In the genomic region with DNA sequence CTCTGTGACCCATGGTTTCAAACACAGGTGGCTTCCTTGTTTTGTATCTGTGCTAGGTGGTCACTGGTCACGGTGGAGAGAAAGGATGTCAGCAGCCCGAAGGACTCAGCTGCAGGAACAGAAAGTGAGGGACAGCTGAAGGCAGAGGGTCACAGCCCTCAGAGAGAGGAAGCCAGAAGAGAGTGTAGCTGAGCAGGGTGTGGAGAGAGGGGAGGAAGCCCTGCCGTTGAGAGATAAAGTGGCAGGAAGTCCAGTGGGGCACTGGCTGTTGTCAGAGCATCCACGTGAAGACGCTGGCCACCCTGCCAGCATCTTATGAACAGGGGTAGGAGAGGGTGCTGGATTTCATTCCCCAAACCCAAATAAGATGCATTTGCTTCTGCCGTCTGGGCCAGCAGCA, we compare ENCODE assay signal across 14 cellular contexts. TPM values are rescaled to one million over a fixed set of nuclear protein-coding genes. Genes with fewer than 3 reads are reported as not detected.
DNase-seq lines count a peak whose midpoint lies in the region; ATAC-seq and TF ChIP-seq lines count a peak whose summit lies in the region.
"Had no signal": no experiment of that assay in that cellular context is flagged by ENCODE, and none has a peak within 500 bp of the region (broad histone marks: within the 10 kb centered on the region; RNA-seq: fewer than 3 reads in every experiment).

No MANE protein-coding gene starts in this region.

- H2AFZ ChIP-seq in OCI-LY7 (ENCODE audit: low read length) (no peak overlapping the region), neuronal stem cell (ENCODE audit: low read length) (no peak overlapping the region)

- peaks cover 5% of the 10 kb centered on the region for H3K36me3 Mint-ChIP-seq in endodermal cell (ENCODE audit: low read depth)

- H3K4me3 ChIP-seq in GM12865 (ENCODE audit: low read depth, low read length) (no peak overlapping the region), OCI-LY7 (ENCODE audit: low read depth, low read length, poor library complexity, severe bottlenecking) (no peak overlapping the region), endodermal cell (ENCODE audit: low read length) (no peak overlapping the region), neuronal stem cell (ENCODE audit: low read length in 2 of 2) (no peak overlapping the region)
- H3K4me3 ChIP-seq: tibial artery had no signal

- 77 to 87% methylated on average over 3 to 6 of the region's 6 CpGs for WGBS in endodermal cell (ENCODE audit: insufficient coverage in 1 of 2, insufficient read length in 1 of 2), 2 experiments
- no CpG with 5 or more reads among the region's 6 CpGs for WGBS in neuronal stem cell (ENCODE audit: extremely low coverage in 2 of 2, insufficient read length in 2 of 2, insufficient replicate concordance in 1 of 2), 2 donors

- H2BK12ac ChIP-seq in neuronal stem cell (ENCODE audit: low read length) = no peak overlapping the region

- H3K4me1 Mint-ChIP-seq in endodermal cell = peaks cover 15% of the 10 kb centered on the region

- H3K4ac ChIP-seq in neuronal stem cell (ENCODE audit: low read length) = no peak overlapping the region

- H3K9ac ChIP-seq in endodermal cell (ENCODE audit: extremely low read depth, low read length, poor library complexity, severe bottlenecking) (no peak overlapping the region), neuronal stem cell (ENCODE audit: low read depth, low read length, poor library complexity) (peak overlapping the region; percentile 73)

- H3K27me3 Mint-ChIP-seq in endodermal cell (ENCODE audit: insufficient read depth) = no peaks in the 10 kb centered on the region

- H3K4me2 ChIP-seq in OCI-LY7 (ENCODE audit: low read length) (no peak overlapping the region), neuronal stem cell (ENCODE audit: insufficient read depth, low read length, poor library complexity, severe bottlenecking) (no peak overlapping the region)

- H3K4me1 ChIP-seq in OCI-LY7 (ENCODE audit: insufficient read depth, low read length, poor library complexity, severe bottlenecking) (no peaks in the 10 kb centered on the region), endodermal cell (ENCODE audit: control insufficient read depth, insufficient read depth, low read length) (peaks cover 2% of the 10 kb centered on the region), neuronal stem cell (ENCODE audit: control insufficient read depth in 2 of 2, insufficient read depth in 1 of 2, low read depth in 1 of 2, low read length in 2 of 2) (peaks cover 0 to 9% of the 10 kb centered on the region in 2 donors)

- H4K8ac ChIP-seq in neuronal stem cell (ENCODE audit: low read depth, low read length) = no peak overlapping the region

- H3K14ac ChIP-seq in neuronal stem cell (ENCODE audit: low read length) = no peak overlapping the region

- DNase-seq in GM12865 (ENCODE audit: low read depth) (peak; percentile 28), OCI-LY7 (ENCODE audit: low spot score) (peak; percentile 20), endodermal cell (no peak), neuronal stem cell (ENCODE audit: low spot score) (no peak), DMS153 treated with DMSO at 0.1 percent for 48 hours (lab: John Stamatoyannopoulos, UW; ENCODE audit: unreplicated experiment) (no peak)
- no peak for DNase-seq in stimulated activated CD4-positive, alpha-beta T cell treated with anti-CD3 and anti-CD28 coated beads, Interleukin-12 subunit alpha, Interleukin-12 subunit beta, amount 100 ng/mL, for 4 hours
- DNase-seq: activated gamma-delta T cell treated with Interleukin-2 at 50 U/mL for 16 hours; NCI-H226; stimulated activated CD4-positive, alpha-beta T cell treated with anti-CD3 and anti-CD28 coated beads, Interleukin-15, amount 100 ng/mL, for 24 hours; tibial artery had no signal

- H3K9me3 Mint-ChIP-seq in endodermal cell = no peaks in the 10 kb centered on the region

- no peaks in the 10 kb centered on the region for H3K9me2 ChIP-seq in OCI-LY7 (ENCODE audit: insufficient read depth, low read length)

- H4K91ac ChIP-seq in neuronal stem cell (ENCODE audit: low read depth, low read length, poor library complexity) = no peak overlapping the region

- H3K27ac ChIP-seq in OCI-LY7 (ENCODE audit: low read depth, low read length, poor library complexity, severe bottlenecking) (no peak overlapping the region), endodermal cell (ENCODE audit: low read depth, low read length) (no peak overlapping the region), neuronal stem cell (replicated peaks; ENCODE audit: low read length) (no peak overlapping the region)
- H3K27ac ChIP-seq: epithelial cell of prostate, HL-60 had no signal

- peak overlapping the region; percentile 10 for H3K27ac Mint-ChIP-seq in endodermal cell

- POLR2A ChIA-PET in OCI-LY7 (lab: Charles Lee) = interaction anchor here (0.5 kb wide), 1 partner anchor 20 kb away, joined by 5 read pairs; no protein-coding TSS in a partner anchor

- no TSS peak for BruUV-seq in OCI-LY7 (replicated peaks; lab: Mats Ljungman, UMichigan)

- H3K9me3 ChIP-seq in OCI-LY7 (ENCODE audit: low read length) (no peaks in the 10 kb centered on the region), endodermal cell (ENCODE audit: control insufficient read depth, low read length) (no peaks in the 10 kb centered on the region), neuronal stem cell (replicated peaks in 1 of 2; ENCODE audit: control insufficient read depth in 2 of 2, insufficient read depth in 1 of 2, low read depth in 1 of 2, low read length in 2 of 2) (no peaks in the 10 kb centered on the region)
- H3K9me3 ChIP-seq: tibial artery had no signal

- no peaks in the 10 kb centered on the region for H3K36me3 ChIP-seq in OCI-LY7 (ENCODE audit: insufficient read depth, low read length)
- H3K36me3 ChIP-seq in endodermal cell (ENCODE audit: control insufficient read depth, insufficient read depth, low read length) = peaks cover 1% of the 10 kb centered on the region
- peaks cover 0 to under 1% of the 10 kb centered on the region in 2 donors for H3K36me3 ChIP-seq in neuronal stem cell (replicated peaks in 1 of 2; ENCODE audit: control insufficient read depth in 2 of 2, insufficient read depth in 2 of 2, low read length in 2 of 2)

- H3K27me3 ChIP-seq in endodermal cell (ENCODE audit: control insufficient read depth, insufficient read depth, low read length, poor library complexity, severe bottlenecking) (no peaks in the 10 kb centered on the region), neuronal stem cell (ENCODE audit: control insufficient read depth in 3 of 3, insufficient read depth in 3 of 3, low read depth in 1 of 3, low read length in 3 of 3) (no peaks in the 10 kb centered on the region)
- H3K27me3 ChIP-seq: tibial artery had no signal

- peak overlapping the region; percentile 20 for H3K18ac ChIP-seq in neuronal stem cell (ENCODE audit: low read length)

- intact Hi-C loops in OCI-LY7 (cut with micrococcal nuclease; ENCODE audit: unreplicated experiment) = no loop called here

- TF ChIP-seq CTCF in GM12865 (IDR thresholded peaks at IDR 0.05; ENCODE audit: insufficient read depth, low read depth, low read length, missing control alignments) (no peak), OCI-LY7 (conservative IDR thresholded peaks at IDR 0.05; ENCODE audit: low read length) (no peak), endodermal cell (conservative IDR thresholded peaks at IDR 0.05) (no peak)

- H3K79me1 ChIP-seq in neuronal stem cell (ENCODE audit: low read depth, low read length) = peaks cover 2% of the 10 kb centered on the region

- no peak overlapping the region for H2AK5ac ChIP-seq in neuronal stem cell (ENCODE audit: low read depth, low read length)

- H2BK5ac ChIP-seq in neuronal stem cell (ENCODE audit: low read length) = no peak overlapping the region

- H4K20me1 ChIP-seq in OCI-LY7 (ENCODE audit: insufficient read depth, low read length) = no peaks in the 10 kb centered on the region

- H3K4me3 Mint-ChIP-seq in endodermal cell = no peak overlapping the region

- no peak for ATAC-seq in GM21619 (IDR thresholded peaks at IDR 0.05; ENCODE audit: unreplicated experiment)
- no peak for ATAC-seq in HG03520 (IDR thresholded peaks at IDR 0.05; ENCODE audit: unreplicated experiment)

- H3K23ac ChIP-seq in neuronal stem cell (ENCODE audit: low read depth, low read length, poor library complexity) = no peak overlapping the region

- CTCF ChIA-PET in OCI-LY7 (lab: Charles Lee; ENCODE audit: unreplicated experiment) = no interaction called here

- no peaks in the 10 kb centered on the region for H3K79me2 ChIP-seq in OCI-LY7 (ENCODE audit: insufficient read depth, low read depth, low read length)

- H2BK120ac ChIP-seq in neuronal stem cell (ENCODE audit: low read depth, low read length) = no peak overlapping the region

- H2BK15ac ChIP-seq in neuronal stem cell (ENCODE audit: low read length) = no peak overlapping the region

RNA-seq across cellular contexts. Expression of a gene that starts 36.9 kb away (rescaled TPM):
- total RNA-seq in OCI-LY7 (2014; rRNA removed; shearing (Covaris generic)) = 8.6 and 11.0 TPM in 2 replicates
- total RNA-seq in OCI-LY7 (2022) (12.4 and 15.5 TPM in 2 replicates), endodermal cell (10 to 100 TPM; 30.9 to 33.4 TPM)
- 16.5 TPM for polyA plus RNA-seq in endodermal cell (2013, experiment 1 of 2)
- 12.0 TPM for polyA plus RNA-seq in endodermal cell (2013, experiment 2 of 2)
- polyA plus RNA-seq in neuronal stem cell (2013, experiment 1 of 2) = 5.5 TPM
- polyA plus RNA-seq in neuronal stem cell (2013, experiment 2 of 2) = 5.7 TPM

RNA-seq across cellular contexts. Expression of a gene that starts 57.7 kb away (rescaled TPM):
- 35.5 and 35.9 TPM in 2 replicates for total RNA-seq in OCI-LY7 (2014; rRNA removed; shearing (Covaris generic))
- 54.9 and 59.4 TPM in 2 replicates for total RNA-seq in OCI-LY7 (2022)
- 100 to 1,000 TPM; 149 to 161 TPM for total RNA-seq in endodermal cell
- 63.0 TPM for polyA plus RNA-seq in endodermal cell (2013, experiment 1 of 2)
- 66.3 TPM for polyA plus RNA-seq in endodermal cell (2013, experiment 2 of 2)
- polyA plus RNA-seq in neuronal stem cell (2013, experiment 1 of 2) = 26.9 TPM
- polyA plus RNA-seq in neuronal stem cell (2013, experiment 2 of 2) = 26.9 TPM

Comparison
In these comparisons a context has a peak if more than half of its experiments do, and no peak if none do; other contexts are left out.
1. DNase-seq: peak in GM12865 (single experiment) and OCI-LY7 (single experiment); none in endodermal cell (single experiment), neuronal stem cell (single experiment), DMS153 treated with DMSO at 0.1 percent for 48 hours (single experiment) and stimulated activated CD4-positive, alpha-beta T cell treated with anti-CD3 and anti-CD28 coated beads, Interleukin-12 subunit alpha, Interleukin-12 subunit beta, amount 100 ng/mL, for 4 hours (single experiment).